19 cellular contexts compared by ENCODE assay signal in genomic region chr17:52201764-52202571, GRCh38. TPM values are rescaled to one million over a fixed set of nuclear protein-coding genes. Genes with fewer than 3 reads are reported as not detected.
A peak's percentile ranks its signal among the peaks of the same experiment; 100 is the strongest.
DNase-seq lines count a peak whose midpoint lies in the region; ATAC-seq, FAIRE-seq and TF ChIP-seq lines count a peak whose summit lies in the region.
"Had no signal": no experiment of that assay in that cellular context is flagged by ENCODE, and none has a peak within 500 bp of the region (broad histone marks: within the 10 kb centered on the region; RNA-seq: fewer than 3 reads in every experiment).

No MANE protein-coding gene starts in this region.

- no peaks in the 10 kb centered on the region for H4K20me1 ChIP-seq in HepG2 (ENCODE audit: insufficient read depth, low read length)

- H3K36me3 Mint-ChIP-seq in activated T-cell treated with anti-CD3 and anti-CD28 coated beads, Interleukin-2, amount 50 U/mL, for 4 hours (ENCODE audit: insufficient read depth) = no peaks in the 10 kb centered on the region
- H3K36me3 Mint-ChIP-seq: CD8-positive, alpha-beta memory T cell; IgD-negative memory B cell; T-cell had no signal

- H3K79me2 ChIP-seq in HepG2 (ENCODE audit: insufficient read depth, low read length) = no peaks in the 10 kb centered on the region

- no peaks in the 10 kb centered on the region for H3K4me1 Mint-ChIP-seq in activated T-cell treated with anti-CD3 and anti-CD28 coated beads, Interleukin-2, amount 50 U/mL, for 4 hours (ENCODE audit: low read depth)
- H3K4me1 Mint-ChIP-seq: CD8-positive, alpha-beta memory T cell; IgD-negative memory B cell; T-cell had no signal

- ATAC-seq in HepG2 = no peak
- no peak for ATAC-seq in right lobe of liver
- no peak for ATAC-seq in activated T-cell treated with anti-CD3 and anti-CD28 coated beads, Interleukin-2, amount 50 U/mL, for 4 hours
- ATAC-seq: Right ventricle myocardium inferior, T-cell had no signal

- CTCF ChIA-PET in HepG2 (lab: Yijun Ruan, JAX; ENCODE audit: low intra/inter-chr PET ratio, low total read pairs) = no interaction called here

- intact Hi-C loops in HepG2 (cut with micrococcal nuclease; ENCODE audit: unreplicated experiment) = no loop called here
- intact Hi-C loops in right lobe of liver (cut with DNase I) = no loop called here

- H3K4me1 ChIP-seq in HepG2 (ENCODE audit: insufficient read depth, low read length) (no peaks in the 10 kb centered on the region), right lobe of liver (no peaks in the 10 kb centered on the region)

- no peak overlapping the region for H3K4me2 ChIP-seq in HepG2 (ENCODE audit: low read depth, low read length)

- no peaks in the 10 kb centered on the region for H3K36me3 ChIP-seq in HepG2 (replicated peaks in 1 of 2; ENCODE audit: control insufficient read depth in 1 of 2, insufficient read depth in 2 of 2, low read length in 2 of 2)
- H3K36me3 ChIP-seq in right lobe of liver = no peaks in the 10 kb centered on the region

- peaks cover 3% of the 10 kb centered on the region for H3K9me3 Mint-ChIP-seq in activated T-cell treated with anti-CD3 and anti-CD28 coated beads, Interleukin-2, amount 50 U/mL, for 4 hours
- H3K9me3 Mint-ChIP-seq: T-cell had no signal

- no peak overlapping the region for H3K9ac ChIP-seq in HepG2 (ENCODE audit: insufficient read depth, low read depth, low read length)

- no peak overlapping the region for H3K4me3 ChIP-seq in HepG2 (replicated peaks in 1 of 3; ENCODE audit: insufficient read depth in 1 of 3, low read depth in 2 of 3, low read length in 3 of 3)
- no peak overlapping the region for H3K4me3 ChIP-seq in right lobe of liver
- no peak overlapping the region for H3K4me3 ChIP-seq in NB4 (ENCODE audit: low read depth, low read length)
- H3K4me3 ChIP-seq: SK-N-MC had no signal

- H3K27me3 Mint-ChIP-seq in activated T-cell treated with anti-CD3 and anti-CD28 coated beads, Interleukin-2, amount 50 U/mL, for 4 hours (ENCODE audit: low read depth) = peaks cover 3% of the 10 kb centered on the region
- H3K27me3 Mint-ChIP-seq: IgD-negative memory B cell had no signal

- FAIRE-seq in HepG2 (lab: Jason Lieb, UNC) = no peak
- FAIRE-seq: H54, RCC 7860 had no signal

- BruUV-seq in HepG2 (replicated peaks; lab: Mats Ljungman, UMichigan) = no TSS peak

- no peak overlapping the region for H2AFZ ChIP-seq in HepG2 (ENCODE audit: low read length)

- H3K27ac ChIP-seq in HepG2 (ENCODE audit: extremely low read length, insufficient read depth, low read length) (no peak overlapping the region), right lobe of liver (no peak overlapping the region)
- H3K27ac ChIP-seq: SK-N-MC had no signal

- TF ChIP-seq POLR2A in HepG2 (IDR thresholded peaks at IDR 0.05; ENCODE audit: insufficient read depth in 1 of 2, low read depth in 2 of 2, low read length in 2 of 2) (no peak), right lobe of liver (IDR thresholded peaks at IDR 0.05) (no peak), NB4 (IDR thresholded peaks at IDR 0.05; ENCODE audit: extremely low read depth, insufficient read length) (no peak)

- TF ChIP-seq RAD21 in HepG2 (CRISPR knock-in tag; IDR thresholded peaks at IDR 0.05) = no peak

- no peak overlapping the region for H3K4me3 Mint-ChIP-seq in activated T-cell treated with anti-CD3 and anti-CD28 coated beads, Interleukin-2, amount 50 U/mL, for 4 hours
- H3K4me3 Mint-ChIP-seq: CD8-positive, alpha-beta memory T cell; HFFc6; IgD-negative memory B cell; T-cell had no signal

- H3K9me3 ChIP-seq in HepG2 (ENCODE audit: low read length) (no peaks in the 10 kb centered on the region; the same call in 1 of the 2 replicates), right lobe of liver (no peaks in the 10 kb centered on the region)

- H3K27me3 ChIP-seq in HepG2 (ENCODE audit: control insufficient read depth in 1 of 2, insufficient read depth in 2 of 2, low read length in 2 of 2) (no peaks in the 10 kb centered on the region), right lobe of liver (no peaks in the 10 kb centered on the region)

- DNase-seq in HepG2 (ENCODE audit: low spot score) = no peak
- DNase-seq in right lobe of liver = no peak
- DNase-seq in NB4 (ENCODE audit: low read depth) = peak; percentile 0
- DNase-seq in islet precursor cell = peak; percentile 57
- no peak for DNase-seq in HuH-7 (ENCODE audit: low spot score)
- DNase-seq in activated T-cell treated with anti-CD3 and anti-CD28 coated beads, Interleukin-2, amount 50 U/mL, for 4 hours = no peak
- no peak for DNase-seq in NCI-H82 (lab: John Stamatoyannopoulos, UW)
- DNase-seq: CD8-positive, alpha-beta memory T cell; DMS79; HFFc6; NCI-H2107; NCI-H774; T-cell had no signal

- TF ChIP-seq CTCF in HepG2 (CRISPR knock-in tag; IDR thresholded peaks at IDR 0.05) (no peak), right lobe of liver (IDR thresholded peaks at IDR 0.05) (no peak), NB4 (IDR thresholded peaks at IDR 0.05; ENCODE audit: low read depth, low read length) (no peak)

- TF ChIP-seq EP300 in HepG2 (IDR thresholded peaks at IDR 0.05; ENCODE audit: low read depth in 2 of 2, low read length in 2 of 2) (no peak), HepG2 (CRISPR knock-in tag; IDR thresholded peaks at IDR 0.05; ENCODE audit: borderline replicate concordance) (no peak)

- 0% methylated on average over 2 of the region's 3 CpGs for WGBS in HepG2 (ENCODE audit: low lambda C conversion rate)
- 44% methylated on average over 2 of the region's 3 CpGs for WGBS in right lobe of liver (ENCODE audit: insufficient coverage, low coverage, low lambda C conversion rate, missing lambda C conversion rate)

- POLR2A ChIA-PET in HepG2 (lab: Yijun Ruan, JAX) = no interaction called here

- in situ Hi-C loops in HepG2 (cut with HindIII; ENCODE audit: extremely low pct_ligation_motif_present, low pct_unique_long_range_greater_than_20kb) = no loop called here

TF ChIP-seq in HepG2, 621 proteins besides CTCF, POLR2A, EP300 and RAD21:
- TF ChIP-seq FOXK2 (IDR thresholded peaks at IDR 0.05) = no peak
- peak; percentile 89 to 93 for TF ChIP-seq MAFK (conservative IDR thresholded peaks at IDR 0.05 in 1 of 2, IDR thresholded peaks at IDR 0.05 in 1 of 2; ENCODE audit: low read length in 2 of 2)
- no peak for TF ChIP-seq ZNF383 (CRISPR knock-in tag; IDR thresholded peaks at IDR 0.05; ENCODE audit: borderline replicate concordance)
- TF ChIP-seq PAWR (CRISPR knock-in tag; IDR thresholded peaks at IDR 0.05; ENCODE audit: borderline replicate concordance) = no peak
- no peak for TF ChIP-seq GRHL1 (CRISPR knock-in tag; conservative IDR thresholded peaks at IDR 0.05)
- peak; percentile 89 for TF ChIP-seq MAFF (IDR thresholded peaks at IDR 0.05; ENCODE audit: low read depth, low read length)
- TF ChIP-seq ZNF253 (CRISPR knock-in tag; IDR thresholded peaks at IDR 0.05; ENCODE audit: borderline replicate concordance) = no peak
- no peak for TF ChIP-seq ZSCAN30 (CRISPR knock-in tag; IDR thresholded peaks at IDR 0.05)
- no peak for TF ChIP-seq HMG20A (CRISPR knock-in tag; IDR thresholded peaks at IDR 0.05; ENCODE audit: borderline replicate concordance)

RNA-seq across cellular contexts. Expression of gene CA10, which starts 43.5 kb away (rescaled TPM):
- total RNA-seq in HepG2 (2016; rRNA removed; fragmentation: Illumina TruSeq; extraction: Trizol) (not detected in 2 replicates), right lobe of liver (not detected)
- not detected in 2 replicates for total RNA-seq in HepG2 (2016; cell fraction: cytosol; rRNA removed; fragmentation: Illumina TruSeq; extraction: Trizol; ENCODE audit: low read depth)
- total RNA-seq in HepG2 (2016; cell fraction: insoluble cytoplasmic fraction; rRNA removed; fragmentation: Illumina TruSeq; extraction: Trizol) = not detected in 2 replicates
- total RNA-seq in HepG2 (2016; cell fraction: membrane; rRNA removed; fragmentation: Illumina TruSeq; extraction: Trizol) = not detected in 2 replicates
- not detected in 2 replicates for total RNA-seq in HepG2 (2016; cell fraction: nucleus; rRNA removed; fragmentation: Illumina TruSeq; extraction: Trizol)
- not detected in 2 replicates for polyA plus RNA-seq in HepG2 (2011; rRNA removed)
- polyA plus RNA-seq in HepG2 (2011; cell fraction: cytosol; rRNA removed) = not detected in 2 replicates
- not detected in 2 replicates for polyA plus RNA-seq in HepG2 (2011; cell fraction: nucleus; rRNA removed)
- polyA plus RNA-seq in HepG2 (2012) = not detected in 2 replicates
- not detected in 2 replicates for polyA plus RNA-seq in HepG2 (2016; cell fraction: cytosol; fragmentation: Illumina TruSeq; extraction: Trizol; ENCODE audit: low read depth)
- polyA plus RNA-seq in HepG2 (2016; cell fraction: insoluble cytoplasmic fraction; fragmentation: Illumina TruSeq; extraction: Trizol; ENCODE audit: low read depth) = not detected in 2 replicates
- not detected in 2 replicates for polyA plus RNA-seq in HepG2 (2016; cell fraction: membrane; fragmentation: Illumina TruSeq; extraction: Trizol; ENCODE audit: low read depth)
- polyA plus RNA-seq in HepG2 (2016; cell fraction: nucleus; fragmentation: Illumina TruSeq; extraction: Trizol; ENCODE audit: insufficient read depth, low read depth) = not detected in 2 replicates
- not detected in 2 replicates for polyA minus RNA-seq in HepG2 (2011; rRNA and poly(A)+ RNA removed; ENCODE audit: low replicate concordance)
- not detected in 2 replicates for polyA minus RNA-seq in HepG2 (2011; cell fraction: cytosol; rRNA and poly(A)+ RNA removed)
- not detected in 2 replicates for polyA minus RNA-seq in HepG2 (2011; cell fraction: nucleus; rRNA and poly(A)+ RNA removed)
- not detected for total RNA-seq in activated T-cell treated with anti-CD3 and anti-CD28 coated beads, Interleukin-2, amount 50 U/mL, for 4 hours
- total RNA-seq: HFFc6, LHCN-M2, Right ventricle myocardium inferior had no signal
- polyA plus RNA-seq: CD8-positive, alpha-beta memory T cell; IgD-negative memory B cell had no signal

Comparison
In these comparisons a context has a peak if more than half of its experiments do, and no peak if none do; other contexts are left out.
1. DNase-seq: peak in NB4 (single experiment) and islet precursor cell (single experiment); none in HepG2 (single experiment), right lobe of liver (0 of 3), HuH-7 (single experiment), activated T-cell treated with anti-CD3 and anti-CD28 coated beads, Interleukin-2, amount 50 U/mL, for 4 hours (single experiment) and NCI-H82 (single experiment).